Comparison of ENCODE assay signal across 24 cellular contexts in genomic region chr5:178290376-178290775, GRCh38. TPM values are rescaled to one million over a fixed set of nuclear protein-coding genes. Genes with fewer than 3 reads are reported as not detected.
DNase-seq lines count a peak whose midpoint lies in the region; ATAC-seq, FAIRE-seq and TF ChIP-seq lines count a peak whose summit lies in the region.
"Had no signal": no experiment of that assay in that cellular context is flagged by ENCODE, and none has a peak within 500 bp of the region (broad histone marks: within the 10 kb centered on the region; RNA-seq: fewer than 3 reads in every experiment).

No MANE protein-coding gene starts in this region.

- H3K4me1 ChIP-seq in K562 (replicated peaks in 1 of 2; ENCODE audit: control insufficient read depth in 2 of 2, insufficient read depth in 2 of 2, low read length in 2 of 2) = peaks cover 0 to 3% of the 10 kb centered on the region in 2 experiments; a peak in 2 of 5 replicates
- peaks cover 0 to 9% of the 10 kb centered on the region in 2 donors for H3K4me1 ChIP-seq in neuronal stem cell (ENCODE audit: control insufficient read depth in 2 of 2, insufficient read depth in 1 of 2, low read depth in 1 of 2, low read length in 2 of 2)
- H3K4me1 ChIP-seq in aorta (ENCODE audit: control insufficient read depth in 1 of 2, insufficient read depth in 2 of 2, low read length in 2 of 2) = no peaks in the 10 kb centered on the region
- peaks cover 0 to 3% (median 0%) of the 10 kb centered on the region in 4 donors for H3K4me1 ChIP-seq in transverse colon

- no peak overlapping the region for H4K91ac ChIP-seq in neuronal stem cell (ENCODE audit: low read depth, low read length, poor library complexity)

- H2BK5ac ChIP-seq in neuronal stem cell (ENCODE audit: low read length) = no peak overlapping the region

- peaks cover 26 to 79% of the 10 kb centered on the region in 2 experiments; a peak in 3 of 5 replicates for H3K27me3 ChIP-seq in K562 (ENCODE audit: control insufficient read depth in 2 of 2, insufficient read depth in 2 of 2, low read length in 2 of 2)
- peaks cover 0 to 2% (median 0%) of the 10 kb centered on the region in 3 experiments for H3K27me3 ChIP-seq in neuronal stem cell (ENCODE audit: control insufficient read depth in 3 of 3, insufficient read depth in 3 of 3, low read depth in 1 of 3, low read length in 3 of 3)
- H3K27me3 ChIP-seq in aorta (ENCODE audit: control insufficient read depth in 1 of 2, insufficient read depth in 2 of 2, low read length in 1 of 2) = no peaks in the 10 kb centered on the region
- H3K27me3 ChIP-seq in transverse colon = peaks cover 13% of the 10 kb centered on the region

- H3K4me3 ChIP-seq in K562 (no peak overlapping the region), neuronal stem cell (ENCODE audit: low read length in 2 of 2) (peak overlapping the region in 1 of 2 donors; percentile 29), aorta (ENCODE audit: low read length in 2 of 2) (no peak overlapping the region), transverse colon (no peak overlapping the region)
- H3K4me3 ChIP-seq: PC-9, SK-N-MC had no signal

- H2AFZ ChIP-seq in K562 (ENCODE audit: low read depth, low read length) = no peak overlapping the region
- H2AFZ ChIP-seq in neuronal stem cell (ENCODE audit: low read length) = no peak overlapping the region
- H2AFZ ChIP-seq: PC-9 had no signal

- no peak overlapping the region for H3K4ac ChIP-seq in neuronal stem cell (ENCODE audit: low read length)

- TF ChIP-seq EP300 in K562 (IDR thresholded peaks at IDR 0.05; ENCODE audit: low read length) (no peak), transverse colon (IDR thresholded peaks at IDR 0.05; ENCODE audit: low read depth) (no peak)

- no peak for FAIRE-seq in K562 (lab: Jason Lieb, UNC)
- FAIRE-seq: GM18507 had no signal

- H3K18ac ChIP-seq in neuronal stem cell (ENCODE audit: low read length) = peak overlapping the region; percentile 53

- H3K9me3 ChIP-seq in K562 (replicated peaks; ENCODE audit: control insufficient read depth, insufficient read depth, low read depth, low read length) (no peaks in the 10 kb centered on the region), neuronal stem cell (replicated peaks in 1 of 2; ENCODE audit: control insufficient read depth in 2 of 2, insufficient read depth in 1 of 2, low read depth in 1 of 2, low read length in 2 of 2) (no peaks in the 10 kb centered on the region), aorta (ENCODE audit: control insufficient read depth, low read length) (no peaks in the 10 kb centered on the region), transverse colon (no peaks in the 10 kb centered on the region)

- H3K27me3 Mint-ChIP-seq in natural killer cell treated with Interleukin-12 subunit alpha and Interleukin-12 subunit beta and Interleukin-15 and Interleukin-18, amount 100 ng/mL, for 72 hours = peaks cover 26 to 33% of the 10 kb centered on the region in 2 donors
- peaks cover 16 to 38% of the 10 kb centered on the region in 2 donors for H3K27me3 Mint-ChIP-seq in natural killer cell (ENCODE audit: low read depth in 2 of 2)

- BruUV-seq in K562 (replicated peaks; lab: Mats Ljungman, UMichigan) = no TSS peak

- H2BK12ac ChIP-seq in neuronal stem cell (ENCODE audit: low read length) = no peak overlapping the region

- H3K9me1 ChIP-seq in K562 (ENCODE audit: control insufficient read depth, insufficient read depth, low read length) = no peaks in the 10 kb centered on the region

- TF ChIP-seq POLR2A in K562 (conservative IDR thresholded peaks at IDR 0.05) (no peak), transverse colon (IDR thresholded peaks at IDR 0.05) (no peak)

- TF ChIP-seq CTCF in natural killer cell (IDR thresholded peaks at IDR 0.05) (no peak), K562 (IDR thresholded peaks at IDR 0.05 in 2 of 3, conservative IDR thresholded peaks at IDR 0.05 in 1 of 3; ENCODE audit: insufficient read depth in 2 of 3, low read depth in 1 of 3, low read length in 3 of 3) (no peak), transverse colon (IDR thresholded peaks at IDR 0.05) (no peak)

- H4K8ac ChIP-seq in neuronal stem cell (ENCODE audit: low read depth, low read length) = no peak overlapping the region

- in situ Hi-C loops in K562 (cut with MboI) (loop anchor here (10.0 to 25.0 kb wide), 2 partner anchors 547 to 1204 kb away; no protein-coding TSS in a partner anchor), G401 (cut with HindIII; ENCODE audit: low sequenced_read_pairs) (no loop called here), transverse colon (cut with MboI; ENCODE audit: low pct_ligation_motif_present in 1 of 4, low pct_unique_long_range_greater_than_20kb in 1 of 4, low sequenced_read_pairs in 3 of 4) (loop anchor here in 2 of 4 donors (10.0 to 25.0 kb wide), 2 partner anchors 254 to 272 kb away; no protein-coding TSS in a partner anchor)

- H3K9ac ChIP-seq in K562 (ENCODE audit: insufficient read depth in 1 of 2, low read depth in 2 of 2, low read length in 2 of 2) (no peak overlapping the region), neuronal stem cell (ENCODE audit: low read depth, low read length, poor library complexity) (no peak overlapping the region)
- H3K9ac ChIP-seq: KMS-11 had no signal

- peak overlapping the region; percentile 67 for H3K14ac ChIP-seq in neuronal stem cell (ENCODE audit: low read length)

- H3K36me3 ChIP-seq in K562 (ENCODE audit: control insufficient read depth, insufficient read depth, low read length) (no peaks in the 10 kb centered on the region), neuronal stem cell (replicated peaks in 1 of 2; ENCODE audit: control insufficient read depth in 2 of 2, insufficient read depth in 2 of 2, low read length in 2 of 2) (no peaks in the 10 kb centered on the region), aorta (ENCODE audit: control insufficient read depth in 1 of 2, insufficient read depth in 2 of 2, low read length in 1 of 2) (no peaks in the 10 kb centered on the region), transverse colon (no peaks in the 10 kb centered on the region)

- intact Hi-C loops in natural killer cell (cut with micrococcal nuclease) (no loop called here), K562 (cut with micrococcal nuclease) (no loop called here), aorta (cut with DNase I) (no loop called here), transverse colon (cut with DNase I; ENCODE audit: low total_unique reads) (no loop called here)

- 1% methylated on average over 7 of the region's 7 CpGs for whole genome bisulfite sequencing in K562 (ENCODE audit: insufficient coverage, low coverage, missing lambda C conversion rate)
- WGBS in neuronal stem cell (ENCODE audit: extremely low coverage in 2 of 2, insufficient read length in 2 of 2, insufficient replicate concordance in 1 of 2), 2 donors = no CpG with 5 or more reads among the region's 7 CpGs
- WGBS in aorta, 2 donors = 92 to 94% methylated on average over 7 of the region's 7 CpGs
- WGBS in transverse colon (ENCODE audit: low coverage in 1 of 2), 2 donors = 93% methylated on average over 7 of the region's 7 CpGs; no CpG with 5 or more reads in 1 of the 2 donors

- no peak overlapping the region for H3K27ac Mint-ChIP-seq in natural killer cell treated with Interleukin-12 subunit alpha and Interleukin-12 subunit beta and Interleukin-15 and Interleukin-18, amount 100 ng/mL, for 72 hours
- no peak overlapping the region for H3K27ac Mint-ChIP-seq in natural killer cell
- H3K27ac Mint-ChIP-seq: B cell; CD4-positive, CD25-positive, alpha-beta regulatory T cell had no signal

- no peaks in the 10 kb centered on the region for H3K36me3 Mint-ChIP-seq in natural killer cell treated with Interleukin-12 subunit alpha and Interleukin-12 subunit beta and Interleukin-15 and Interleukin-18, amount 100 ng/mL, for 72 hours
- no peaks in the 10 kb centered on the region for H3K36me3 Mint-ChIP-seq in natural killer cell
- H3K36me3 Mint-ChIP-seq: CD4-positive, CD25-positive, alpha-beta regulatory T cell had no signal

- TF ChIP-seq RAD21 in K562 (CRISPR knock-in tag; conservative IDR thresholded peaks at IDR 0.05 in 1 of 2, IDR thresholded peaks at IDR 0.05 in 1 of 2) = no peak

- POLR2A ChIA-PET in K562 (lab: Yijun Ruan, JAX) = interaction anchor here (0.6 kb wide), 1 partner anchor 30 kb away, joined by 3 read pairs; no protein-coding TSS in a partner anchor

- H3K27ac ChIP-seq in K562 (ENCODE audit: extremely low read depth, low read depth, low read length) (no peak overlapping the region), neuronal stem cell (replicated peaks; ENCODE audit: low read length) (no peak overlapping the region), aorta (ENCODE audit: low read depth in 1 of 2, low read length in 2 of 2) (no peak overlapping the region), transverse colon (no peak overlapping the region)
- H3K27ac ChIP-seq: KMS-11, PC-9, SK-N-MC had no signal

- no peak overlapping the region for H3K4me3 Mint-ChIP-seq in natural killer cell treated with Interleukin-12 subunit alpha and Interleukin-12 subunit beta and Interleukin-15 and Interleukin-18, amount 100 ng/mL, for 72 hours
- H3K4me3 Mint-ChIP-seq in natural killer cell = no peak overlapping the region
- H3K4me3 Mint-ChIP-seq: B cell; CD4-positive, CD25-positive, alpha-beta regulatory T cell had no signal

- H3K9me3 Mint-ChIP-seq in natural killer cell treated with Interleukin-12 subunit alpha and Interleukin-12 subunit beta and Interleukin-15 and Interleukin-18, amount 100 ng/mL, for 72 hours = no peaks in the 10 kb centered on the region
- H3K9me3 Mint-ChIP-seq in natural killer cell = no peaks in the 10 kb centered on the region

- CTCF ChIA-PET in K562 (lab: Yijun Ruan, JAX; ENCODE audit: low intra/inter-chr PET ratio) = no interaction called here

- H2BK15ac ChIP-seq in neuronal stem cell (ENCODE audit: low read length) = peak overlapping the region; percentile 63

- H2AK5ac ChIP-seq in neuronal stem cell (ENCODE audit: low read depth, low read length) = peak overlapping the region; percentile 76

- no peaks in the 10 kb centered on the region for H4K20me1 ChIP-seq in K562 (replicated peaks; ENCODE audit: control insufficient read depth, insufficient read depth, low read length)

- no peak overlapping the region for H3K4me2 ChIP-seq in K562 (ENCODE audit: insufficient read depth, low read length)
- no peak overlapping the region for H3K4me2 ChIP-seq in neuronal stem cell (ENCODE audit: insufficient read depth, low read length, poor library complexity, severe bottlenecking)
- H3K4me2 ChIP-seq: KMS-11, PC-9 had no signal

- peak; percentile 49 for DNase-seq in natural killer cell treated with Interleukin-12 subunit alpha and Interleukin-12 subunit beta and Interleukin-15 and Interleukin-18, amount 100 ng/mL, for 72 hours (ENCODE audit: low spot score)
- DNase-seq in natural killer cell (no peak), K562 (ENCODE audit: extremely low read depth in 1 of 4, low spot score in 3 of 4) (no peak), neuronal stem cell (ENCODE audit: low spot score) (no peak), aorta (peak; percentile 38 to 63), Ammon's horn (ENCODE audit: low spot score) (no peak), G401 (ENCODE audit: low spot score) (no peak), transverse colon (no peak)
- DNase-seq: CD4-positive, CD25-positive, alpha-beta regulatory T cell; DMS153; DND-41; H7; IMR-90; MM.1S; NCI-H1694; NCI-H2029 treated with DMSO at 0.1 percent for 48 hours; NCI-H446 treated with DMSO at 0.1 percent for 48 hours; NCI-H526 treated with DMSO at 0.1 percent for 48 hours; PC-9; SIG-M5 had no signal

- H3K79me2 ChIP-seq in K562 (ENCODE audit: control insufficient read depth, insufficient read depth, low read length) = no peaks in the 10 kb centered on the region

- peak overlapping the region; percentile 44 for H3K23ac ChIP-seq in neuronal stem cell (ENCODE audit: low read depth, low read length, poor library complexity)

- H3K4me1 Mint-ChIP-seq in natural killer cell treated with Interleukin-12 subunit alpha and Interleukin-12 subunit beta and Interleukin-15 and Interleukin-18, amount 100 ng/mL, for 72 hours (ENCODE audit: low read depth in 2 of 2) = no peaks in the 10 kb centered on the region
- H3K4me1 Mint-ChIP-seq in natural killer cell = no peaks in the 10 kb centered on the region
- H3K4me1 Mint-ChIP-seq: B cell had no signal

- no peaks in the 10 kb centered on the region for H3K79me1 ChIP-seq in neuronal stem cell (ENCODE audit: low read depth, low read length)

- H2BK120ac ChIP-seq in neuronal stem cell (ENCODE audit: low read depth, low read length) = no peak overlapping the region

- ATAC-seq in natural killer cell treated with Interleukin-12 subunit alpha and Interleukin-12 subunit beta and Interleukin-15 and Interleukin-18, amount 100 ng/mL, for 72 hours = no peak
- no peak for ATAC-seq in natural killer cell
- peak; percentile 64; the same call in 2 of the 3 replicates for ATAC-seq in K562
- no peak for ATAC-seq in aorta (ENCODE audit: low FRiP score)

RNA-seq across cellular contexts. Expression of gene PHYKPL, which starts 57.8 kb away (rescaled TPM):
- total RNA-seq in natural killer cell treated with Interleukin-12 subunit alpha and Interleukin-12 subunit beta and Interleukin-15 and Interleukin-18, amount 100 ng/mL, for 72 hours = 100 to 1,000 TPM; 133 to 191 TPM
- total RNA-seq in natural killer cell (100 to 1,000 TPM; 111 to 134 (median 131) TPM), K562 (2014; rRNA removed) (18.6 and 21.6 TPM in 2 replicates), K562 (2014; rRNA removed; fragmentation: Illumina TruSeq; extraction: Trizol) (13.9 and 18.4 TPM in 2 replicates), K562 (2015; rRNA removed; fragmentation: Illumina TruSeq; extraction: Trizol) (16.7 and 17.1 TPM in 2 replicates), K562 (2021) (34.0 and 34.7 TPM in 2 replicates), aorta (100 to 1,000 TPM in 1 of 2 donors, 10 to 100 TPM in 1; 88.3 to 164 TPM), transverse colon (100 to 1,000 TPM; 124 to 405 (median 197) TPM)
- 203 and 378 TPM in 2 replicates for total RNA-seq in K562 (2011; cell fraction: chromatin; rRNA removed; ENCODE audit: low replicate concordance)
- 205 and 217 TPM in 2 replicates for total RNA-seq in K562 (2011; cell fraction: nucleolus; rRNA removed)
- total RNA-seq in K562 (2011; cell fraction: nucleoplasm; rRNA removed) = 219 and 287 TPM in 2 replicates
- polyA plus RNA-seq in K562 (2011; rRNA removed) (25.6 and 40.7 TPM in 2 replicates), K562 (2014; fragmentation: Illumina TruSeq; extraction: Trizol) (19.6 and 20.1 TPM in 2 replicates), K562 (2014; fragmentation: Nextera tagmentation; extraction: Ambion mirVana) (1 to 10 TPM; 4.7 to 6.5 TPM), K562 (2014; rRNA removed) (31.9 and 32.0 TPM in 2 replicates), aorta (10 to 100 TPM; 16.9 to 72.0 TPM)
- 18.3 and 25.8 TPM in 2 replicates for polyA plus RNA-seq in K562 (2011; cell fraction: cytosol; rRNA removed)
- polyA plus RNA-seq in K562 (2011; cell fraction: nucleus; rRNA removed) = 126 and 156 TPM in 2 replicates
- polyA plus RNA-seq in K562 (2012) = 19.8 and 52.3 TPM in 2 replicates
- polyA minus RNA-seq in K562 (2011; rRNA and poly(A)+ RNA removed) = 33.9 and 36.4 TPM in 2 replicates
- 9.2 and 15.5 TPM in 2 replicates for polyA minus RNA-seq in K562 (2011; cell fraction: cytosol; rRNA and poly(A)+ RNA removed)
- polyA minus RNA-seq in K562 (2011; cell fraction: nucleus; rRNA and poly(A)+ RNA removed) = 71.5 and 72.2 TPM in 2 replicates
- 13.6 TPM for polyA plus RNA-seq in neuronal stem cell (2013, experiment 1 of 2)
- polyA plus RNA-seq in neuronal stem cell (2013, experiment 2 of 2) = 13.2 TPM
- total RNA-seq in G401 (2014; rRNA removed; shearing (Covaris generic)) = 26.6 and 32.6 TPM in 2 replicates

Comparison
In these comparisons a context has a peak if more than half of its experiments do, and no peak if none do; other contexts are left out.
1. DNase-seq: peak in natural killer cell treated with Interleukin-12 subunit alpha and Interleukin-12 subunit beta and Interleukin-15 and Interleukin-18, amount 100 ng/mL, for 72 hours (single experiment) and aorta (2 of 2); none in natural killer cell (single experiment), K562 (0 of 4), neuronal stem cell (single experiment), Ammon's horn (single experiment), G401 (single experiment) and transverse colon (single experiment).